In the genomic region with DNA sequence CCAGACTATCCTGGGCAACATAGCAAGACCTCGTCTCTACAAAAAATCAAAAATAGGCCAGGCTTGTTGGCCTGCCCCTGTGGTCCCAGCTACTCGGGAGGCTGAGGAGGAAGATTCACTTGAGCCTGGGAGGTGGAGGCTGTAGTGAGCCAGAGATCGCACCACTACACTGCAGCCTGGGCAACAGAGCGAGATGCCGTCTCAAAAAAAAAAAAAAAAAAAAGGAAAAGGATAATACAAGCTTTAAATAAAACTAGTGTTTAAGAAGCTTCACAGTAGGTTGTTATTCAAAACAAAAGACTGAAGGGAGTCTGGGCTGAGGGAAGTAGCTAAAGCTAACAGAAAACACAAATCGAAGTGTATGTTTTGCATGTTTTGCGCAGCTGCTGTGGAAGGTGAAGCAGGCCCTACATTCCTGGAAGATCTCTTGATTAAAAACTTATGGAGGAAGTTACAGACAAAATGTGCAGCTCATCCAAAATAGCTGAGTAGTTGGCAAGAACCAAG, we compare ENCODE assay signal across 8 cellular contexts. TPM values are rescaled to one million over a fixed set of nuclear protein-coding genes. Genes with fewer than 3 reads are reported as not detected.
DNase-seq lines count a peak whose midpoint lies in the region; ATAC-seq and TF ChIP-seq lines count a peak whose summit lies in the region.

No MANE protein-coding gene starts in this region.

- H3K27me3 ChIP-seq in H9 (ENCODE audit: insufficient read depth, low read length), result no peaks in the 10 kb centered on the region

- peaks cover 3% of the 10 kb centered on the region for H3K23me2 ChIP-seq in H9 (ENCODE audit: insufficient read length, low read depth, low read length, poor library complexity, severe bottlenecking)

- H3K9me3 Mint-ChIP-seq in Calu3 (ENCODE audit: low read depth, unreplicated experiment) (no peaks in the 10 kb centered on the region), H9 (no peaks in the 10 kb centered on the region), T-cell (no peaks in the 10 kb centered on the region)

- no peak overlapping the region for H3K4me2 ChIP-seq in H9 (ENCODE audit: insufficient read depth, insufficient read length, low read length)

- TSS peak; percentile 47 for BruUV-seq in Calu3 (replicated peaks; lab: Mats Ljungman, UMichigan)

- H3K9ac ChIP-seq in H9 (ENCODE audit: extremely low read depth, insufficient read length, low read length), result no peak overlapping the region

- H4K20me1 ChIP-seq in H9 (ENCODE audit: control insufficient read depth, insufficient read depth, insufficient read length), result peaks cover 2% of the 10 kb centered on the region

- intact Hi-C loops in Calu3 (cut with micrococcal nuclease; ENCODE audit: unreplicated experiment), result loop anchor here (2.0 to 5.0 kb wide), 2 partner anchors 74 to 176 kb away; partner anchors contain the start of gene CARNMT1

- no peak overlapping the region for H3K18ac ChIP-seq in H9 (ENCODE audit: insufficient read length, low read depth, low read length)

- no peak overlapping the region for H2BK20ac ChIP-seq in H9 (ENCODE audit: low read depth, low read length, poor library complexity, severe bottlenecking)

- H2AFZ ChIP-seq in H9 (ENCODE audit: low read length), result no peak overlapping the region

- H3K9me3 ChIP-seq in H9 (ENCODE audit: control insufficient read depth, low read depth, low read length), result no peaks in the 10 kb centered on the region

- H3K4me3 Mint-ChIP-seq in Calu3 (ENCODE audit: low read depth, unreplicated experiment), result peak overlapping the region; percentile 82
- H3K4me3 Mint-ChIP-seq in H9, result peak overlapping the region; percentile 78 to 82
- peak overlapping the region; percentile 84 to 91 (median 85) for H3K4me3 Mint-ChIP-seq in T-cell

- no peak overlapping the region for H3K23ac ChIP-seq in H9 (ENCODE audit: insufficient read length, low read depth, low read length)

- H2BK15ac ChIP-seq in H9 (ENCODE audit: low read depth, low read length), result no peak overlapping the region

- H3K56ac ChIP-seq in H9 (ENCODE audit: insufficient read length, low read depth, low read length), result no peak overlapping the region

- H3K36me3 Mint-ChIP-seq in Calu3 (ENCODE audit: insufficient read depth, unreplicated experiment) (peaks cover 26% of the 10 kb centered on the region), H9 (ENCODE audit: insufficient read depth in 1 of 3, low read depth in 3 of 3) (no peaks in the 10 kb centered on the region; a peak in 1 of 7 replicates), T-cell (no peaks in the 10 kb centered on the region)

- H3K4me1 ChIP-seq in H9 (ENCODE audit: insufficient read depth, low read length), result no peaks in the 10 kb centered on the region; the same call in 1 of the 2 replicates

- DNase-seq in Calu3 (no peak), H9 (no peak), T-cell (no peak), fibroblast of the aortic adventitia (ENCODE audit: low read depth) (peak; percentile 4), retinal pigment epithelial cell (ENCODE audit: low read depth) (no peak), NCI-H1092 treated with DMSO at 0.1 percent for 48 hours (lab: John Stamatoyannopoulos, UW) (no peak), activated gamma-delta T cell (lab: John Stamatoyannopoulos, UW) (no peak)

- CTCF ChIA-PET in Calu3 (lab: Charles Lee), result no interaction called here
- CTCF ChIA-PET in T-cell (lab: Charles Lee), result interaction anchor here (0.6 to 3.0 kb wide), 18 partner anchors 33 to 1770 kb away, joined by 3 to 22 read pairs (median 4); partner anchors contain the start of genes CARNMT1 (in 1 of the 2), NMRK1 (in 1 of the 2) and OSTF1 (in 1 of the 2)

- no CpG with 5 or more reads among the region's 7 CpGs for WGBS in H9 (ENCODE audit: extremely low coverage, insufficient read length, low lambda C conversion rate)

- H3K4me3 ChIP-seq in fibroblast of the aortic adventitia (ENCODE audit: low read depth, low read length), result peak overlapping the region; percentile 95
- peak overlapping the region; percentile 71 for H3K4me3 ChIP-seq in retinal pigment epithelial cell (ENCODE audit: low read length)

- POLR2A ChIA-PET in T-cell (lab: Charles Lee), result interaction anchor here (0.5 to 1.2 kb wide), 5 partner anchors 27 to 135 kb away, joined by 3 to 11 read pairs (median 5); partner anchors contain the start of gene NMRK1 (in 1 of the 2)

- H4K5ac ChIP-seq in H9 (ENCODE audit: insufficient read length, low read depth, low read length), result no peak overlapping the region

- no peaks in the 10 kb centered on the region for H3K79me1 ChIP-seq in H9 (ENCODE audit: insufficient read depth, low read depth, low read length, poor library complexity, severe bottlenecking)

- no peaks in the 10 kb centered on the region for H3K79me2 ChIP-seq in H9 (ENCODE audit: insufficient read depth, low read length)

- H3K27ac Mint-ChIP-seq in Calu3 (ENCODE audit: unreplicated experiment), result peak overlapping the region; percentile 62
- peak overlapping the region in 2 of 3 experiments; percentile 9 to 78; a peak in 3 of 7 replicates for H3K27ac Mint-ChIP-seq in H9
- H3K27ac Mint-ChIP-seq in T-cell, result peak overlapping the region; percentile 88 to 94

- no peak overlapping the region for H3K4ac ChIP-seq in H9 (ENCODE audit: low read depth, low read length)

- TF ChIP-seq CTCF in Calu3 (IDR thresholded peaks at IDR 0.05; ENCODE audit: unreplicated experiment) (no peak), H9 (conservative IDR thresholded peaks at IDR 0.05) (no peak), fibroblast of the aortic adventitia (IDR thresholded peaks at IDR 0.05; ENCODE audit: insufficient read depth, low read length) (no peak), retinal pigment epithelial cell (conservative IDR thresholded peaks at IDR 0.05; ENCODE audit: low read depth, low read length) (no peak)

- H3K14ac ChIP-seq in H9 (ENCODE audit: insufficient read depth, low read length), result no peak overlapping the region

- H4K91ac ChIP-seq in H9 (ENCODE audit: insufficient read length, low read depth, low read length), result no peak overlapping the region

- H2BK5ac ChIP-seq in H9 (ENCODE audit: insufficient read length, low read length), result no peak overlapping the region

- no peak for ATAC-seq in T-cell (replicated peaks in 1 of 4)
- ATAC-seq in HG03135 (IDR thresholded peaks at IDR 0.05; ENCODE audit: unreplicated experiment), result no peak

- no peak overlapping the region for H3T11ph ChIP-seq in H9 (ENCODE audit: low read length)

- no peak overlapping the region for H3K27ac ChIP-seq in H9 (ENCODE audit: insufficient read length, low read depth, low read length)

- no peak overlapping the region for H2BK120ac ChIP-seq in H9 (ENCODE audit: low read depth, low read length, poor library complexity, severe bottlenecking)

- no peaks in the 10 kb centered on the region for H3K4me1 Mint-ChIP-seq in Calu3 (ENCODE audit: low read depth, unreplicated experiment)
- peaks cover 17 to 21% of the 10 kb centered on the region in 2 experiments for H3K4me1 Mint-ChIP-seq in H9
- peaks cover 16 to 24% (median 17%) of the 10 kb centered on the region in 3 donors for H3K4me1 Mint-ChIP-seq in T-cell

- no peak overlapping the region for H4K8ac ChIP-seq in H9 (replicated peaks; ENCODE audit: insufficient read length, low read depth, low read length)

- H2AK5ac ChIP-seq in H9 (ENCODE audit: insufficient read length, low read length), result no peak overlapping the region

- H2BK12ac ChIP-seq in H9 (ENCODE audit: insufficient read length, low read depth, low read length), result no peak overlapping the region

- no peaks in the 10 kb centered on the region for H3K27me3 Mint-ChIP-seq in Calu3 (ENCODE audit: unreplicated experiment)
- H3K27me3 Mint-ChIP-seq in H9 (ENCODE audit: low read depth), result peaks cover 4% of the 10 kb centered on the region
- no peaks in the 10 kb centered on the region for H3K27me3 Mint-ChIP-seq in T-cell

RNA-seq across cellular contexts. Expression of gene C9orf40, which starts 0.6 kb away (rescaled TPM):
- total RNA-seq in Calu3 (2022) (3.4 TPM in 2 replicates), H9 (2021) (10.3 and 11.4 TPM in 2 replicates), T-cell (1 to 10 TPM; 2.1 to 6.9 (median 5.9) TPM), fibroblast of the aortic adventitia (ENCODE audit: low replicate concordance) (4.6 and 9.9 TPM in 2 replicates)
